16 cellular contexts compared by ENCODE assay signal in the genomic region with DNA sequence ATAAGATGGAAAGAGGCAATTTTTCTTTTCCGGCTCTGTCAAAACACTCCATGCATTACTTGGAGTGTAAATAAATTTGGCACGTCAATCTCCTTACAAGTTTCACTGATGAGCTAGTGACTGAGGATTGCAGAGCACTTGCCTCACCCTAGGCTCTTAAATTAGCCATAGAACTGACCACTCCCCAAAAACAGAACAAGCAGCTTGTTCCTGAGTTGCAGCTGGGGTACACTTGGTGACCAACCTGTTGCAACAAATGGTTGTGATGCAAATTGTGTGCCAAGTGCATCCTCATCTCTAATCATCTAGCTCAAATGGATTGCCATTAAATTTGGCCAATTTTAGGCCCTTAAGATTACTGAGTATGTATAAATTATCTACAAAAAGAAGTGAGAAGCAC.
"Had no signal": no experiment of that assay in that cellular context is flagged by ENCODE, and none has a peak within 500 bp of the region (broad histone marks: within the 10 kb centered on the region; RNA-seq: fewer than 3 reads in every experiment).

No MANE protein-coding gene starts in this region.

- H3K27ac ChIP-seq: SJCRH30 had no signal

- H3K27me3 ChIP-seq: MG63, SJCRH30 had no signal

- DNase-seq: KBM-7, MG63, NCI-H1092 treated with DMSO at 0.1 percent for 48 hours, NCI-H1436, NCI-H187, NCI-H2029, NCI-H2081 treated with DMSO at 0.1 percent for 48 hours, NCI-H2171, NCI-H226, NCI-H446, NCI-H510A, NCI-H524 treated with DMSO at 0.1 percent for 48 hours, NCI-H774, Right ventricle myocardium superior, RPMI8226, SJCRH30 had no signal

- H3K4me1 ChIP-seq: SJCRH30 had no signal

- H3K9me3 ChIP-seq: SJCRH30 had no signal

- H3K4me3 ChIP-seq: MG63, SJCRH30 had no signal
